Comparison of ENCODE assay signal across 7 cellular contexts in genomic region chr1:148948753-148949152, GRCh38.
DNase-seq lines count a peak whose midpoint lies in the region; ATAC-seq, FAIRE-seq and TF ChIP-seq lines count a peak whose summit lies in the region.
"Not testable (repeated sequence)": the region's sequence is repeated elsewhere in the genome, so short reads cannot be mapped to it uniquely, and the experiment has no call there.

No MANE protein-coding gene starts in this region.

- H3K27ac ChIP-seq in CD4-positive, alpha-beta T cell (ENCODE audit: low read depth, low read length): not testable (repeated sequence)

- peaks cover 10% of the 10 kb centered on the region for H3K4me1 Mint-ChIP-seq in CD4-positive, alpha-beta T cell (ENCODE audit: low read depth)
- H3K4me1 Mint-ChIP-seq in activated naive CD8-positive, alpha-beta T cell (ENCODE audit: low read depth): peaks cover 10% of the 10 kb centered on the region
- H3K4me1 Mint-ChIP-seq in immature natural killer cell, natural killer cell: not testable (repeated sequence)

- intact Hi-C loops in CD4-positive, alpha-beta T cell (cut with DNase I, micrococcal nuclease); natural killer cell (cut with micrococcal nuclease): not testable (repeated sequence)

- H3K27me3 Mint-ChIP-seq in CD4-positive, alpha-beta T cell; activated naive CD8-positive, alpha-beta T cell; immature natural killer cell (ENCODE audit: low read depth in 3 of 3); natural killer cell (ENCODE audit: low read depth in 2 of 2): not testable (repeated sequence)

- POLR2A ChIA-PET in CD4-positive, alpha-beta T cell (lab: Charles Lee): not testable (repeated sequence)

- TF ChIP-seq CTCF in CD4-positive, alpha-beta T cell (IDR thresholded peaks at IDR 0.05); natural killer cell (IDR thresholded peaks at IDR 0.05): not testable (repeated sequence)

- not testable (repeated sequence) for H3K36me3 Mint-ChIP-seq in CD4-positive, alpha-beta T cell (ENCODE audit: low read depth); activated naive CD8-positive, alpha-beta T cell; immature natural killer cell; natural killer cell

- FAIRE-seq in GM12891 (lab: Jason Lieb, UNC): peak; percentile 40

- CTCF ChIA-PET in CD4-positive, alpha-beta T cell (lab: Charles Lee): not testable (repeated sequence)

- H3K27ac Mint-ChIP-seq in CD4-positive, alpha-beta T cell; immature natural killer cell; natural killer cell: not testable (repeated sequence)
- H3K27ac Mint-ChIP-seq in activated naive CD8-positive, alpha-beta T cell: peak overlapping the region; percentile 34

- H3K9me3 ChIP-seq in CD4-positive, alpha-beta T cell (ENCODE audit: control insufficient read depth, low read length): not testable (repeated sequence)

- not testable (repeated sequence) for H3K27me3 ChIP-seq in CD4-positive, alpha-beta T cell (ENCODE audit: control insufficient read depth, insufficient read depth, low read length)

- H3K4me3 Mint-ChIP-seq in CD4-positive, alpha-beta T cell: peak overlapping the region; percentile 55
- not testable (repeated sequence) for H3K4me3 Mint-ChIP-seq in activated naive CD8-positive, alpha-beta T cell; immature natural killer cell; natural killer cell

- DNase-seq in CD4-positive, alpha-beta T cell; GM12891 (ENCODE audit: insufficient read length, low spot score); natural killer cell: not testable (repeated sequence)
- peak; percentile 25 for DNase-seq in NCI-H526 treated with DMSO at 0.1 percent for 48 hours (lab: John Stamatoyannopoulos, UW)
- DNase-seq in immature natural killer cell: peak in 2 of 3 donors; percentile 5 to 14

- not testable (repeated sequence) for TF ChIP-seq POLR2A in GM12891 (IDR thresholded peaks at IDR 0.05; ENCODE audit: low read depth, low read length)

- H3K9me3 Mint-ChIP-seq in CD4-positive, alpha-beta T cell; activated naive CD8-positive, alpha-beta T cell (ENCODE audit: low read depth); immature natural killer cell; natural killer cell: not testable (repeated sequence)

- ATAC-seq in CD4-positive, alpha-beta T cell (ENCODE audit: poor library complexity): peak; percentile 57
- peak; percentile 24 to 25 for ATAC-seq in activated CD4-positive, CD25-positive, alpha-beta regulatory T cell treated with anti-CD3 and anti-CD28 coated beads, Interleukin-2, amount 50 U/mL, for 24 hours
- ATAC-seq in natural killer cell: peak in 2 of 3 donors; percentile 22 to 30
